Comparison of ENCODE assay signal across 1 cellular context in the genomic region with DNA sequence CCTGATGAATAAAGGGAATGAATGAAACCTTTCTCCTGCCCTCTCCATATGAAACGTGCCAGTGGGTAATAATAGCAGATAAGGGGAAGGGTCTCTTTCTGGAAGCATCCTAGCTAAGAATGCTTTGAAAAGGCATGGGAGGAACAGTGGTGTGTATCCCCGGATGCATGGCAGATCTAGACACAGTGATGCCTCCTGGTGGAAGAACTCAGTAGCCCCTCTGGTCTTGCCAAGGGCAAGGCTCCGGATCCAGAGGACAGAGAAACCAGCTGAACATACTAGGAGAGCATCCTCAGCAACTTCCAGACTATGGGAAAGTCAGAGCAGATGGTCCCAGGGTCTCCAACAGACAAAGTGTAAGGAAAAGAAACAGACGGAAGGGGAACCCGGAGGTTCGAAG.
TF ChIP-seq lines count a peak whose summit lies in the region.

No MANE protein-coding gene starts in this region.

TF ChIP-seq in SK-N-SH, 30 proteins besides CTCF, POLR2A, EP300 and RAD21 (continued from another document):
- TF ChIP-seq RFX5 (IDR thresholded peaks at IDR 0.05; ENCODE audit: low read length) = no peak
- TF ChIP-seq, protein P1, sequence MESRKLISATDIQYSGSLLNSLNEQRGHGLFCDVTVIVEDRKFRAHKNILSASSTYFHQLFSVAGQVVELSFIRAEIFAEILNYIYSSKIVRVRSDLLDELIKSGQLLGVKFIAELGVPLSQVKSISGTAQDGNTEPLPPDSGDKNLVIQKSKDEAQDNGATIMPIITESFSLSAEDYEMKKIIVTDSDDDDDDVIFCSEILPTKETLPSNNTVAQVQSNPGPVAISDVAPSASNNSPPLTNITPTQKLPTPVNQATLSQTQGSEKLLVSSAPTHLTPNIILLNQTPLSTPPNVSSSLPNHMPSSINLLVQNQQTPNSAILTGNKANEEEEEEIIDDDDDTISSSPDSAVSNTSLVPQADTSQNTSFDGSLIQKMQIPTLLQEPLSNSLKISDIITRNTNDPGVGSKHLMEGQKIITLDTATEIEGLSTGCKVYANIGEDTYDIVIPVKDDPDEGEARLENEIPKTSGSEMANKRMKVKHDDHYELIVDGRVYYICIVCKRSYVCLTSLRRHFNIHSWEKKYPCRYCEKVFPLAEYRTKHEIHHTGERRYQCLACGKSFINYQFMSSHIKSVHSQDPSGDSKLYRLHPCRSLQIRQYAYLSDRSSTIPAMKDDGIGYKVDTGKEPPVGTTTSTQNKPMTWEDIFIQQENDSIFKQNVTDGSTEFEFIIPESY (IDR thresholded peaks at IDR 0.05; ENCODE audit: borderline replicate concordance, low read depth) = no peak
- TF ChIP-seq, protein P2, sequence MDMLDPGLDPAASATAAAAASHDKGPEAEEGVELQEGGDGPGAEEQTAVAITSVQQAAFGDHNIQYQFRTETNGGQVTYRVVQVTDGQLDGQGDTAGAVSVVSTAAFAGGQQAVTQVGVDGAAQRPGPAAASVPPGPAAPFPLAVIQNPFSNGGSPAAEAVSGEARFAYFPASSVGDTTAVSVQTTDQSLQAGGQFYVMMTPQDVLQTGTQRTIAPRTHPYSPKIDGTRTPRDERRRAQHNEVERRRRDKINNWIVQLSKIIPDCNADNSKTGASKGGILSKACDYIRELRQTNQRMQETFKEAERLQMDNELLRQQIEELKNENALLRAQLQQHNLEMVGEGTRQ (IDR thresholded peaks at IDR 0.05; ENCODE audit: borderline replicate concordance, low read depth, low read length) = no peak
- TF ChIP-seq TCF12 (IDR thresholded peaks at IDR 0.05) = no peak
- TF ChIP-seq NFIC (IDR thresholded peaks at IDR 0.05; ENCODE audit: borderline replicate concordance) = no peak
- no peak for TF ChIP-seq RCOR1 (IDR thresholded peaks at IDR 0.05; ENCODE audit: low read length)
